ENCODE assay signal across 8 cellular contexts in the genomic region with DNA sequence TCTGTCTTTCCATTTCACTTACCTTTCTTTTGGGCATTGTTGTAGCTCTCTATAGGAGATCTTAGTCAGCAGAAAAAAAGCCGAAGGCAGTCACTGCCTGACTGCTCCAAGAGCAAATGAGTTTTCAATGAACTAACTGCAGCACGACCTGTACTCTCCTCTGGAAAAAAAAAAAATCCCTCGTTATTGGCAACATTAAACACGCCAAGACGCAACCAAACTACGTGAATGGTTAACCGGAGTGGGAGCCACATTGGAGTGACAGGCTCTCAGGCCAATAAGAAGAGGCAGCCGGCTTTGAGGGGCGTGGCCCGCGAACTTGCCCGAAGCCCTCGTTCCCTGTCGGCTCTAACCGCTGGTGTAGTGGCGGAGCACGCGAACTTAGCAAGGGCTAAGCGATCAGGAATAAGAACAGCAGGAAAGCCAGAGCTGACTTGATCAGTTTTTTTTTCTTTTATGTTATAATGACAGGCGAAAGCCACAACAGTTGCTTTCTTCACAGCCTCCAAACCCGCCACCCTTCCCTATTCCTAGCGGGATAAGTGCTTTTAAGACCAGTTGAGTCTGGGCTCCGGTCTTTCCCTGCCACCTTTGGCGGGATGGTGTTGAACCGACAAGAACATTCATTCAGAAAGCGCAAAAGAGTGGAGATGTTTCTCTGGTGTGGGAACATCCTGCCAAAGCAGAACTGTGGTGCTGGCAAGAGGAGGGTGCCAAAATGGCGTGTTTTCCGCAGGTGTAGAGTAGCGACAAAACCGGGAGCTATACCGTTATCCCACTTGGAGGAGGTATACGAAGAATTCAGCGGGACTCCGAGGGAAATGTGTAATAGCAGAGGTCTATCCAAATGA.
DNase-seq lines count a peak whose midpoint lies in the region; ATAC-seq and TF ChIP-seq lines count a peak whose summit lies in the region.

No MANE protein-coding gene starts in this region.

- H3K4me3 ChIP-seq in choroid plexus epithelial cell (ENCODE audit: low read depth, low read length) (peak overlapping the region; percentile 67), kidney epithelial cell (ENCODE audit: low read depth, low read length) (peak overlapping the region; percentile 54)

- peak; percentile 97 for ATAC-seq in HG03025 (IDR thresholded peaks at IDR 0.05; ENCODE audit: low FRiP score, unreplicated experiment)

- peak; percentile 14 for DNase-seq in NCI-H2107 treated with DMSO at 0.1 percent for 48 hours (lab: John Stamatoyannopoulos, UW; ENCODE audit: unreplicated experiment)
- DNase-seq in NCI-H2107 (lab: John Stamatoyannopoulos, UW): no peak
- DNase-seq in NCI-H446 treated with DMSO at 0.1 percent for 48 hours (lab: John Stamatoyannopoulos, UW): peak; percentile 84
- peak; percentile 77 for DNase-seq in activated CD4-positive, alpha-beta T cell treated with anti-CD3 and anti-CD28 coated beads for 1 hour
- peak; percentile 95 for DNase-seq in choroid plexus epithelial cell (ENCODE audit: low read depth)
- peak; percentile 48 for DNase-seq in kidney epithelial cell (ENCODE audit: low read depth)
- DNase-seq in stimulated activated CD4-positive, alpha-beta T cell treated with anti-CD3 and anti-CD28 coated beads, Interleukin-15, amount 100 ng/mL, for 1 hour (ENCODE audit: low read depth in 1 of 2, low spot score in 1 of 2): peak; percentile 68 to 78

- no peak for TF ChIP-seq CTCF in choroid plexus epithelial cell (conservative IDR thresholded peaks at IDR 0.05; ENCODE audit: low read depth, low read length)
- TF ChIP-seq CTCF in kidney epithelial cell (IDR thresholded peaks at IDR 0.05; ENCODE audit: insufficient read depth, low read length, poor library complexity, severe bottlenecking): no peak

- no peaks in the 10 kb centered on the region for H3K36me3 ChIP-seq in kidney epithelial cell (ENCODE audit: control insufficient read depth, insufficient read depth, low read length)

- no peaks in the 10 kb centered on the region for H3K27me3 ChIP-seq in kidney epithelial cell (ENCODE audit: control insufficient read depth, insufficient read depth, low read length)
